ENCODE assay signal across 9 cellular contexts in genomic region chr12:32502693-32503510, GRCh38.
A peak's percentile ranks its signal among the peaks of the same experiment; 100 is the strongest.
DNase-seq lines count a peak whose midpoint lies in the region; ATAC-seq, FAIRE-seq and TF ChIP-seq lines count a peak whose summit lies in the region.
"Had no signal": no experiment of that assay in that cellular context is flagged by ENCODE, and none has a peak within 500 bp of the region (broad histone marks: within the 10 kb centered on the region; RNA-seq: fewer than 3 reads in every experiment).

No MANE protein-coding gene starts in this region.

- peak; percentile 74 for DNase-seq in Ammon's horn (ENCODE audit: low spot score)
- peak; percentile 35 for DNase-seq in NT2/D1 (ENCODE audit: low read depth, low spot score)
- peak; percentile 88 for DNase-seq in fibroblast of mammary gland (ENCODE audit: low read depth)
- no peak for DNase-seq in neural crest cell (ENCODE audit: low read depth, low spot score)
- no peak for DNase-seq in H54 (ENCODE audit: insufficient read length, low spot score)
- DNase-seq in activated effector memory CD4-positive, alpha-beta T cell treated with Interleukin-2 at 50 U/mL for 16 hours: no peak
- DNase-seq: T-helper 17 cell had no signal

- no peak for TF ChIP-seq POLR2A in H54 (IDR thresholded peaks at IDR 0.05; ENCODE audit: low read depth, low read length)

- H3K9me3 ChIP-seq in NT2/D1 (ENCODE audit: insufficient read depth, low read length): no peaks in the 10 kb centered on the region

- peaks cover 67% of the 10 kb centered on the region for H3K4me1 Mint-ChIP-seq in neural crest cell

- no peaks in the 10 kb centered on the region for H3K27me3 Mint-ChIP-seq in neural crest cell (ENCODE audit: low read depth)

- H3K4me3 ChIP-seq in NT2/D1 (ENCODE audit: insufficient read length, low read depth): no peak overlapping the region
- no peak overlapping the region for H3K4me3 ChIP-seq in fibroblast of mammary gland (ENCODE audit: control insufficient read depth, low read depth, low read length)

- H3K9ac ChIP-seq in NT2/D1 (ENCODE audit: insufficient read length, low read depth): no peak overlapping the region

- H3K27me3 ChIP-seq in NT2/D1 (ENCODE audit: insufficient read depth, insufficient read length): no peaks in the 10 kb centered on the region

- FAIRE-seq in H54 (lab: Jason Lieb, UNC): no peak

- H3K36me3 ChIP-seq in NT2/D1 (ENCODE audit: insufficient read depth, insufficient read length, low read length): no peaks in the 10 kb centered on the region

- peak overlapping the region; percentile 91 for H3K4me3 Mint-ChIP-seq in neural crest cell
- H3K4me3 Mint-ChIP-seq: T-helper 17 cell had no signal

- TF ChIP-seq CTCF in fibroblast of mammary gland (conservative IDR thresholded peaks at IDR 0.05; ENCODE audit: control insufficient read depth, insufficient read depth, low read depth, low read length): no peak
- TF ChIP-seq CTCF in neural crest cell (conservative IDR thresholded peaks at IDR 0.05): no peak

- ATAC-seq in GM21529 (IDR thresholded peaks at IDR 0.05; ENCODE audit: unreplicated experiment) (no peak), GM21360 (IDR thresholded peaks at IDR 0.05; ENCODE audit: unreplicated experiment) (no peak)
- ATAC-seq: T-helper 17 cell had no signal

- H3K36me3 Mint-ChIP-seq in neural crest cell (ENCODE audit: low read depth): no peaks in the 10 kb centered on the region

- no peaks in the 10 kb centered on the region for H3K9me3 Mint-ChIP-seq in neural crest cell

- H3K27ac Mint-ChIP-seq in neural crest cell (ENCODE audit: unreplicated experiment): peak overlapping the region; percentile 13
- H3K27ac Mint-ChIP-seq: T-helper 17 cell had no signal

- H3K4me1 ChIP-seq in NT2/D1 (ENCODE audit: insufficient read depth, insufficient read length): peaks cover 3% of the 10 kb centered on the region

Comparison
In these comparisons a context has a peak if more than half of its experiments do, and no peak if none do; other contexts are left out.
1. DNase-seq: peak in Ammon's horn (single experiment), NT2/D1 (single experiment) and fibroblast of mammary gland (single experiment); none in neural crest cell (single experiment), H54 (single experiment) and activated effector memory CD4-positive, alpha-beta T cell treated with Interleukin-2 at 50 U/mL for 16 hours (single experiment).